ENCODE assay signal across 8 cellular contexts in the genomic region with DNA sequence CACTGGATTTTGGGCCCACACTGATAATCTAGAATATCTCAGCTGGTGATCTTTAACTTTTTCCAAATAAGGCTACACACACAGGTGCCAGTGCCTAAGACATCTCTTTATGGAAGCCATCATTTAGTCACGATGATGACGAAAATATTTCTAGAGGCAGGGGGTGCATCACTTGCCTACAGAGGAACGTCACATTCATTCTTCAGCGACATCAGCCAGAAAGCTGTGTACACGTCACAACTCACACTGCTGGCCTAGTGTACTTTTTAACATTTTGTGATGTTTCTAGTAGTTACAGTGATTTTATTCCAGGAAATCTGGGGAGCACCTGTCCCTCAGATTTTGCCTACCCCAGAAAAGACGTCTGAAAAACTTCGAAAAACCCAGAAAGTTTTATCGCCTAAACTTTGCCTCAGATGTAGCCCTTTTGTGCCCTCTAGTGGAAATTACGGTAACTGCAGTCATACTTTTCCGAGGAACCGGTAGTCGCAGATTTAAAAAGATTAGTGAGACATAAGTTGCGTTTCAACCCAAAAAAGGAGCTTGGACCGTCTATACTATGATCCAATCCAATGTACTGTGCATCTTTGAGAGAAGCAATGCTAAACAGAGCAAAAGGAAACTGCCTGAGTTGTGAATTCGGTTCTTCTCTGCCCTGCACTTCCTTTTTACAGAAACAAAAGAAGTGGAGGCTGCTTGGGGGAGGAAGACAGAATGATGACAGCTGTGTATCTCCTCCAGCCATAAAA.
DNase-seq lines count a peak whose midpoint lies in the region; TF ChIP-seq lines count a peak whose summit lies in the region.

No MANE protein-coding gene starts in this region.

- intact Hi-C loops in breast epithelium (cut with DNase I; ENCODE audit: low total_unique reads), result no loop called here

- H3K4me1 ChIP-seq in HAP-1 (peaks cover 4% of the 10 kb centered on the region; the same call in 1 of the 2 replicates), breast epithelium (no peaks in the 10 kb centered on the region)

- peak; percentile 13 to 51 for DNase-seq in NCI-H2081 (lab: John Stamatoyannopoulos, UW)
- no peak for DNase-seq in NCI-H2081 treated with DMSO at 0.1 percent for 48 hours (lab: John Stamatoyannopoulos, UW)
- peak; percentile 54 to 75 for DNase-seq in HAP-1 (ENCODE audit: low spot score in 2 of 2)
- DNase-seq in MG63, result no peak
- peak; percentile 38 for DNase-seq in T follicular helper cell (ENCODE audit: low read depth)
- no peak for DNase-seq in breast epithelium (ENCODE audit: low spot score in 2 of 2)
- peak; percentile 94 for DNase-seq in inferior parietal cortex (ENCODE audit: extremely low spot score)
- peak; percentile 20 to 28 for DNase-seq in stimulated activated CD4-positive, alpha-beta T cell treated with anti-CD3 and anti-CD28 coated beads, Interleukin-12 subunit alpha, Interleukin-12 subunit beta, amount 100 ng/mL, for 24 hours (ENCODE audit: low read depth in 2 of 2)

- TF ChIP-seq CTCF in breast epithelium (IDR thresholded peaks at IDR 0.05), result peak; percentile 90 to 92 (median 91)

- H3K36me3 ChIP-seq in HAP-1 (replicated peaks) (no peaks in the 10 kb centered on the region), MG63 (no peaks in the 10 kb centered on the region), breast epithelium (no peaks in the 10 kb centered on the region)

- no peak for TF ChIP-seq POLR2A in breast epithelium (IDR thresholded peaks at IDR 0.05)

- no peaks in the 10 kb centered on the region; the same call in 1 of the 2 replicates for H3K9me3 ChIP-seq in HAP-1
- no peaks in the 10 kb centered on the region for H3K9me3 ChIP-seq in MG63
- H3K9me3 ChIP-seq in breast epithelium, result no peaks in the 10 kb centered on the region

- peak overlapping the region in 1 of 2 donors; percentile 17 for H3K27ac ChIP-seq in breast epithelium

- H3K27me3 ChIP-seq in HAP-1 (ENCODE audit: low read depth), result no peaks in the 10 kb centered on the region
- H3K27me3 ChIP-seq in MG63, result no peaks in the 10 kb centered on the region
- H3K27me3 ChIP-seq in breast epithelium, result no peaks in the 10 kb centered on the region

- peak overlapping the region; percentile 23 for H3K4me3 ChIP-seq in HAP-1
- H3K4me3 ChIP-seq in MG63, result peak overlapping the region; percentile 41
- peak overlapping the region; percentile 37 to 59 (median 48) for H3K4me3 ChIP-seq in breast epithelium

- in situ Hi-C loops in HAP-1 (cut with MboI; ENCODE audit: low sequenced_read_pairs), result loop anchor here (10.0 kb wide), 1 partner anchor 470 kb away; no protein-coding TSS in a partner anchor

Comparison
In these comparisons a context has a peak if more than half of its experiments do, and no peak if none do; other contexts are left out.
1. DNase-seq: peak in NCI-H2081 (2 of 2), HAP-1 (2 of 2), T follicular helper cell (single experiment), inferior parietal cortex (single experiment) and stimulated activated CD4-positive, alpha-beta T cell treated with anti-CD3 and anti-CD28 coated beads, Interleukin-12 subunit alpha, Interleukin-12 subunit beta, amount 100 ng/mL, for 24 hours (2 of 2); none in NCI-H2081 treated with DMSO at 0.1 percent for 48 hours (single experiment), MG63 (single experiment) and breast epithelium (0 of 2).
2. Peak in every context shown above with its lines, with median percentiles within 50 percentile points of each other: H3K4me3 ChIP-seq.